Comparison of ENCODE assay signal across 8 cellular contexts in genomic region chr3:107855710-107856109, GRCh38.
DNase-seq lines count a peak whose midpoint lies in the region; ATAC-seq and TF ChIP-seq lines count a peak whose summit lies in the region.

No MANE protein-coding gene starts in this region.

- DNase-seq in AG04450 (ENCODE audit: low read depth, low spot score) (no peak), NCI-H69 (lab: John Stamatoyannopoulos, UW) (peak; percentile 73), epithelial cell of proximal tubule (ENCODE audit: low read depth) (peak; percentile 29), GM13977 (ENCODE audit: low spot score) (no peak), Peyer's patch (no peak)

- no peaks in the 10 kb centered on the region for H3K36me3 ChIP-seq in Peyer's patch

- no peaks in the 10 kb centered on the region for H3K4me1 ChIP-seq in Peyer's patch

- H3K9me3 ChIP-seq in AG04450 (ENCODE audit: control insufficient read depth, insufficient read depth, low read length), result no peaks in the 10 kb centered on the region
- no peaks in the 10 kb centered on the region for H3K9me3 ChIP-seq in Peyer's patch

- TF ChIP-seq CTCF in AG04450 (IDR thresholded peaks at IDR 0.05; ENCODE audit: low read depth, low read length) (0 out of 2 replicates have a peak, but pooled peaks have one; percentile 17), epithelial cell of proximal tubule (conservative IDR thresholded peaks at IDR 0.05; ENCODE audit: low read depth, low read length) (peak; percentile 43), GM13977 (IDR thresholded peaks at IDR 0.05; ENCODE audit: extremely low read depth, insufficient read depth, missing control alignments) (no peak), Peyer's patch (IDR thresholded peaks at IDR 0.05) (peak in 2 of 6 experiments; percentile 26 to 28)

- TF ChIP-seq POLR2A in Peyer's patch (IDR thresholded peaks at IDR 0.05), result no peak

- POLR2A ChIA-PET in AG04450 (lab: Yijun Ruan, JAX), result no interaction called here

- H3K27me3 ChIP-seq in AG04450 (ENCODE audit: control insufficient read depth, insufficient read depth, low read length), result peaks cover 3% of the 10 kb centered on the region
- no peaks in the 10 kb centered on the region for H3K27me3 ChIP-seq in Peyer's patch

- H3K27ac ChIP-seq in AG04450 (ENCODE audit: low read depth, low read length) (no peak overlapping the region), Peyer's patch (no peak overlapping the region)

- CTCF ChIA-PET in AG04450 (lab: Charles Lee), result interaction anchor here (1.4 to 2.8 kb wide), 4 partner anchors 10 to 179 kb away, joined by 4 to 26 read pairs (median 4); no protein-coding TSS in a partner anchor

- ATAC-seq in GM21529 (IDR thresholded peaks at IDR 0.05; ENCODE audit: unreplicated experiment), result peak; percentile 76
- no peak for ATAC-seq in HG02610 (IDR thresholded peaks at IDR 0.05; ENCODE audit: unreplicated experiment)
- ATAC-seq in HG02588 (IDR thresholded peaks at IDR 0.05; ENCODE audit: unreplicated experiment), result no peak

- H3K4me3 ChIP-seq in AG04450 (ENCODE audit: low read depth, low read length) (no peak overlapping the region), epithelial cell of proximal tubule (ENCODE audit: low read depth, low read length) (no peak overlapping the region), Peyer's patch (no peak overlapping the region)

- in situ Hi-C loops in GM13977 (cut with MboI; ENCODE audit: low pct_unique_long_range_greater_than_20kb, low sequenced_read_pairs, unreplicated experiment), result no loop called here

Comparison
In these comparisons a context has a peak if more than half of its experiments do, and no peak if none do; other contexts are left out.
1. DNase-seq: peak in NCI-H69 (single experiment) and epithelial cell of proximal tubule (single experiment); none in AG04450 (single experiment), GM13977 (single experiment) and Peyer's patch (0 of 3).